ENCODE assay signal across 1 cellular context in genomic region chr1:160342953-160343869, GRCh38.
TF ChIP-seq lines count a peak whose summit lies in the region.

COPA (minus strand) TSS chr1:160343250; CDS start chr1:160343170, 80 bp downstream.
NCSTN (plus strand) TSS chr1:160343383; CDS start chr1:160343397, 14 bp downstream.

TF ChIP-seq in HepG2, 621 proteins besides CTCF, POLR2A, EP300 and RAD21 (continued from another document and continues in another):
- no peak for TF ChIP-seq PRDM15 (CRISPR knock-in tag; IDR thresholded peaks at IDR 0.05)
- TF ChIP-seq ZFP90 (CRISPR knock-in tag; IDR thresholded peaks at IDR 0.05; ENCODE audit: borderline replicate concordance), result no peak; the same call in 1 of the 2 replicates
- no peak for TF ChIP-seq ZNF660 (CRISPR knock-in tag; IDR thresholded peaks at IDR 0.05; ENCODE audit: borderline replicate concordance, low read depth)
- TF ChIP-seq ZNF589 (CRISPR knock-in tag; conservative IDR thresholded peaks at IDR 0.05), result no peak
- TF ChIP-seq CBX5 (CRISPR knock-in tag; IDR thresholded peaks at IDR 0.05; ENCODE audit: borderline replicate concordance), result peak; percentile 33; the same call in 1 of the 2 replicates
- peak; percentile 43; the same call in 1 of the 2 replicates for TF ChIP-seq HOXA5 (CRISPR knock-in tag; IDR thresholded peaks at IDR 0.05)
- TF ChIP-seq PTBP1 (IDR thresholded peaks at IDR 0.05; ENCODE audit: low read depth, low read length, poor library complexity, severe bottlenecking), result no peak
- no peak for TF ChIP-seq U2AF2 (IDR thresholded peaks at IDR 0.05; ENCODE audit: low read depth, low read length)
- no peak for TF ChIP-seq BHLHE40 (IDR thresholded peaks at IDR 0.05; ENCODE audit: low read length)
- 0 out of 2 replicates have a peak, but pooled peaks have one; percentile 40 for TF ChIP-seq SP140L (CRISPR knock-in tag; IDR thresholded peaks at IDR 0.05; ENCODE audit: borderline replicate concordance)
- no peak for TF ChIP-seq THAP7 (CRISPR knock-in tag; IDR thresholded peaks at IDR 0.05)
- TF ChIP-seq TFDP1 (CRISPR knock-in tag; IDR thresholded peaks at IDR 0.05; ENCODE audit: borderline replicate concordance), result no peak
- TF ChIP-seq ZNF136 (CRISPR knock-in tag; IDR thresholded peaks at IDR 0.05; ENCODE audit: low read depth), result peak; percentile 81; the same call in 1 of the 2 replicates
- no peak for TF ChIP-seq NFIB (CRISPR knock-in tag; IDR thresholded peaks at IDR 0.05; ENCODE audit: borderline replicate concordance)
- TF ChIP-seq ZGPAT (CRISPR knock-in tag; IDR thresholded peaks at IDR 0.05), result peak; percentile 85
- peak; percentile 77 for TF ChIP-seq ZBTB25 (CRISPR knock-in tag; IDR thresholded peaks at IDR 0.05)
- no peak for TF ChIP-seq SETDB1 (CRISPR knock-in tag; IDR thresholded peaks at IDR 0.05; ENCODE audit: borderline replicate concordance)
- TF ChIP-seq ZBTB42 (CRISPR knock-in tag; IDR thresholded peaks at IDR 0.05), result no peak
- TF ChIP-seq AGO1 (IDR thresholded peaks at IDR 0.05; ENCODE audit: low read depth, low read length, poor library complexity, severe bottlenecking), result no peak
- TF ChIP-seq ZZZ3 (CRISPR knock-in tag; IDR thresholded peaks at IDR 0.05; ENCODE audit: borderline replicate concordance), result peak; percentile 94; the same call in 1 of the 2 replicates
- TF ChIP-seq SALL1 (CRISPR knock-in tag; IDR thresholded peaks at IDR 0.05), result peak; percentile 63
- no peak for TF ChIP-seq ZNF564 (CRISPR knock-in tag; IDR thresholded peaks at IDR 0.05)
- TF ChIP-seq RCOR2 (CRISPR knock-in tag; IDR thresholded peaks at IDR 0.05), result no peak
- TF ChIP-seq PAF1 (CRISPR knock-in tag; IDR thresholded peaks at IDR 0.05), result no peak
- no peak for TF ChIP-seq NR3C1 (CRISPR knock-in tag; IDR thresholded peaks at IDR 0.05)
- peak; percentile 40; the same call in 1 of the 2 replicates for TF ChIP-seq JUNB (CRISPR knock-in tag; IDR thresholded peaks at IDR 0.05; ENCODE audit: borderline replicate concordance)
- TF ChIP-seq HOXA9 (CRISPR knock-in tag; IDR thresholded peaks at IDR 0.05; ENCODE audit: borderline replicate concordance), result no peak
- TF ChIP-seq KIAA2018 (CRISPR knock-in tag; IDR thresholded peaks at IDR 0.05; ENCODE audit: borderline replicate concordance), result no peak
- TF ChIP-seq MAFK (conservative IDR thresholded peaks at IDR 0.05 in 1 of 2, IDR thresholded peaks at IDR 0.05 in 1 of 2; ENCODE audit: low read length in 2 of 2), result no peak
- no peak; the same call in 1 of the 2 replicates for TF ChIP-seq ZNF3 (CRISPR knock-in tag; IDR thresholded peaks at IDR 0.05)
- TF ChIP-seq ZNF20 (CRISPR knock-in tag; IDR thresholded peaks at IDR 0.05), result no peak
- no peak for TF ChIP-seq ZNF264 (CRISPR knock-in tag; IDR thresholded peaks at IDR 0.05)
- peak; percentile 75; the same call in 1 of the 2 replicates for TF ChIP-seq ZNF205 (CRISPR knock-in tag; IDR thresholded peaks at IDR 0.05)
- TF ChIP-seq SMAD3 (CRISPR knock-in tag; IDR thresholded peaks at IDR 0.05), result peak; percentile 91; the same call in 1 of the 2 replicates
- TF ChIP-seq AGO2 (optimal IDR thresholded peaks at IDR 0.05; ENCODE audit: low read depth, low read length), result no peak
- no peak for TF ChIP-seq GRHL1 (CRISPR knock-in tag; conservative IDR thresholded peaks at IDR 0.05)
- no peak for TF ChIP-seq KLF13 (CRISPR knock-in tag; IDR thresholded peaks at IDR 0.05)
- TF ChIP-seq IRF2 (CRISPR knock-in tag; IDR thresholded peaks at IDR 0.05), result peak; percentile 87
- no peak for TF ChIP-seq ZNF432 (CRISPR knock-in tag; IDR thresholded peaks at IDR 0.05; ENCODE audit: borderline replicate concordance)
- no peak for TF ChIP-seq ZBTB10 (CRISPR knock-in tag; IDR thresholded peaks at IDR 0.05; ENCODE audit: borderline replicate concordance)
- TF ChIP-seq KDM1A (CRISPR knock-in tag; IDR thresholded peaks at IDR 0.05), result no peak
